In genomic region chr12:91356405-91356804, GRCh38 we compare ENCODE assay signal across 28 cellular contexts.
"Had no signal": no experiment of that assay in that cellular context is flagged by ENCODE, and none has a peak within 500 bp of the region (broad histone marks: within the 10 kb centered on the region; RNA-seq: fewer than 3 reads in every experiment).

No MANE protein-coding gene starts in this region.

- H3K9me3 Mint-ChIP-seq: central memory CD8-positive, alpha-beta T cell; immature natural killer cell; natural killer cell treated with Interleukin-12 subunit alpha and Interleukin-12 subunit beta and Interleukin-15 and Interleukin-18, amount 100 ng/mL, for 72 hours; neural progenitor cell; stimulated activated memory B cell treated with anti-CD40 and anti-IgM and Interleukin-4, amounts not matched to agents 10 μg/mL and 1 μg/mL and 100 μg/mL, for 72 hours had no signal

- H3K27ac Mint-ChIP-seq: immature natural killer cell; natural killer cell treated with Interleukin-12 subunit alpha and Interleukin-12 subunit beta and Interleukin-15 and Interleukin-18, amount 100 ng/mL, for 72 hours; neural progenitor cell; stimulated activated memory B cell treated with anti-CD40 and anti-IgM and Interleukin-4, amounts not matched to agents 10 μg/mL and 1 μg/mL and 100 μg/mL, for 72 hours had no signal

- H3K4me3 ChIP-seq: gastroesophageal sphincter, heart right ventricle, lower lobe of right lung, neural progenitor cell, psoas muscle, sigmoid colon, spleen, testis, tibial artery, upper lobe of left lung had no signal

- H3K4me1 ChIP-seq: foreskin keratinocyte, gastroesophageal sphincter, heart right ventricle, lower lobe of right lung, neural progenitor cell, psoas muscle, testis, tibial artery, upper lobe of left lung had no signal

- H3K9me3 ChIP-seq: gastroesophageal sphincter, lower lobe of right lung, psoas muscle, sigmoid colon, spleen, testis, tibial artery, upper lobe of left lung had no signal

- H3K36me3 Mint-ChIP-seq: immature natural killer cell; natural killer cell treated with Interleukin-12 subunit alpha and Interleukin-12 subunit beta and Interleukin-15 and Interleukin-18, amount 100 ng/mL, for 72 hours; neural progenitor cell; stimulated activated memory B cell treated with anti-CD40 and anti-IgM and Interleukin-4, amounts not matched to agents 10 μg/mL and 1 μg/mL and 100 μg/mL, for 72 hours had no signal

- FAIRE-seq: keratinocyte, urothelium cell line had no signal

- ATAC-seq: esophagus mucosa; foreskin keratinocyte; gastroesophageal sphincter; left ventricle myocardium superior; natural killer cell treated with Interleukin-12 subunit alpha and Interleukin-12 subunit beta and Interleukin-15 and Interleukin-18, amount 100 ng/mL, for 72 hours; psoas muscle; right cardiac atrium; stimulated activated memory B cell treated with anti-CD40 and anti-IgM and Interleukin-4, amounts not matched to agents 10 μg/mL and 1 μg/mL and 100 μg/mL, for 72 hours; stimulated activated naive CD8-positive, alpha-beta T cell treated with anti-CD3 and anti-CD28 coated beads, Interleukin-15, Interleukin-2, amounts not matched to agents 100 U/mL and 50 U/mL, for 24 hours had no signal

- H3K27ac ChIP-seq: epithelial cell of prostate, foreskin keratinocyte, gastroesophageal sphincter, heart right ventricle, lower lobe of right lung, neural progenitor cell, psoas muscle, sigmoid colon, spleen, testis, tibial artery, upper lobe of left lung had no signal

- H2AFZ ChIP-seq: neural progenitor cell had no signal

- H3K4me2 ChIP-seq: neural progenitor cell had no signal

- H3K4me1 Mint-ChIP-seq: central memory CD8-positive, alpha-beta T cell; immature natural killer cell; neural progenitor cell had no signal

- H3K27me3 ChIP-seq: foreskin keratinocyte, gastroesophageal sphincter, heart right ventricle, neural progenitor cell, sigmoid colon, spleen, testis, tibial artery, upper lobe of left lung had no signal

- H3K4me3 Mint-ChIP-seq: central memory CD8-positive, alpha-beta T cell; immature natural killer cell; natural killer cell treated with Interleukin-12 subunit alpha and Interleukin-12 subunit beta and Interleukin-15 and Interleukin-18, amount 100 ng/mL, for 72 hours; neural progenitor cell; stimulated activated memory B cell treated with anti-CD40 and anti-IgM and Interleukin-4, amounts not matched to agents 10 μg/mL and 1 μg/mL and 100 μg/mL, for 72 hours had no signal

- H3K9ac ChIP-seq: neural progenitor cell had no signal

- H3K36me3 ChIP-seq: gastroesophageal sphincter, heart right ventricle, lower lobe of right lung, neural progenitor cell, sigmoid colon, spleen, tibial artery, upper lobe of left lung had no signal

- DNase-seq: cortex of kidney; foreskin keratinocyte; glutamatergic neuron; heart right ventricle; hypothalamus; immature natural killer cell; left ventricle myocardium superior; lower lobe of right lung; posterior cingulate gyrus; psoas muscle; right cardiac atrium; sigmoid colon; spleen; stimulated activated CD4-positive, alpha-beta T cell treated with anti-CD3 and anti-CD28 coated beads, Interleukin-4, amount 100 ng/mL, for 4 hours; stimulated activated naive CD8-positive, alpha-beta T cell treated with anti-CD3 and anti-CD28 coated beads, Interleukin-15, Interleukin-2, amounts not matched to agents 100 U/mL and 50 U/mL, for 24 hours; substantia nigra; testis; tibial artery; upper lobe of left lung had no signal
